ENCODE assay signal across 26 cellular contexts in the genomic region with DNA sequence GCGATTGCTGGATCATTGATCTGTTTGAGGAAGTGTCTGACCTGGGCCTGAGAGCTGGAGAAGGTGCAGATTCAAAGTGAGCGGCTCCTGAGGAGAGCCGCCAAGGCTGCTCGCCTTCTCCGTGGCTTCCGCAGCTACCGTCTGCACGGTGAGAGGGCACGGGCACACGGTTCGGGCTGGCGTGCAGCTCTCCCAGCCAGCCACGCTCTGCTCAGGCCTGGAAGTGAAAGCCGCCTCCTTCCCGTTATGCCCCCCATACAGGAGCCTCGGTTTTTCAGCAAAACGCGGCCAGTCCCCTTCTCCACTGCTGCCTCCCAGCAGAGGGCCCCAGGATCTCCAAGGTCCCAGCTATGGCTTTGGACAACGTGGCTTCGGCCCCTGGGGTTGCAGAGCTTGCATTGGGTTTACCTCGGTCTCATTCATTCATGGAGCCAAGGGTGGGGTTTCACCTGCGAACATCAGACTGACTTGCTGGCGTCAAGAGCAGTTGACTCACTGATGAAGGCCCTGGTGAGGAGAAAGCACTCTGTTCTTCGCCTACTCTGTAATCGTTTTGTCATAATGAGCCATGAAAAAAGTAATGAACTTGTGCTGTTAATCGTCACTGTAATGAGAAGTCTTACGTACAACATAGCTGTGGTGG. TPM values are rescaled to one million over a fixed set of nuclear protein-coding genes. Genes with fewer than 3 reads are reported as not detected.
DNase-seq lines count a peak whose midpoint lies in the region; ATAC-seq, FAIRE-seq and TF ChIP-seq lines count a peak whose summit lies in the region.
"Had no signal": no experiment of that assay in that cellular context is flagged by ENCODE, and none has a peak within 500 bp of the region (broad histone marks: within the 10 kb centered on the region; RNA-seq: fewer than 3 reads in every experiment).

No MANE protein-coding gene starts in this region.

- H3K4me3 Mint-ChIP-seq in activated T-cell treated with anti-CD3 and anti-CD28 coated beads, Interleukin-2, amount 50 U/mL, for 24 hours: no peak overlapping the region
- H3K4me3 Mint-ChIP-seq: CD4-positive, alpha-beta memory T cell had no signal

- no peak for DNase-seq in GM12878 (ENCODE audit: low read depth, low spot score)
- peak; percentile 46 for DNase-seq in kidney
- DNase-seq in upper lobe of right lung: peak; percentile 61
- no peak for DNase-seq in pons (ENCODE audit: low spot score)
- DNase-seq in OCI-LY7 (ENCODE audit: low spot score): no peak
- DNase-seq in activated T-cell treated with anti-CD3 and anti-CD28 coated beads, Interleukin-2, amount 50 U/mL, for 24 hours: no peak
- DNase-seq: C1 segment of cervical spinal cord; CD4-positive, alpha-beta memory T cell; DMS 273 treated with DMSO at 0.1 percent for 48 hours; DND-41; IMR-90; MM.1S; NCI-H2029; NCI-H446; NCI-H524 treated with DMSO at 0.1 percent for 48 hours; NCI-H774; NK-92 treated with Interleukin-12 subunit alpha and Interleukin-12 subunit beta, amount 100 ng/mL, for 24 hours; PC-9; RPMI8226; SHP77 had no signal

- POLR2A ChIA-PET in GM12878 (lab: Charles Lee): no interaction called here
- POLR2A ChIA-PET in OCI-LY7 (lab: Charles Lee): interaction anchor here (0.6 kb wide), 1 partner anchor 265 kb away, joined by 3 read pairs; no protein-coding TSS in a partner anchor

- H3K27me3 Mint-ChIP-seq in activated T-cell treated with anti-CD3 and anti-CD28 coated beads, Interleukin-2, amount 50 U/mL, for 24 hours: no peaks in the 10 kb centered on the region
- H3K27me3 Mint-ChIP-seq: CD4-positive, alpha-beta memory T cell had no signal

- H3K9me3 ChIP-seq in GM12878 (replicated peaks; ENCODE audit: control insufficient read depth, insufficient read depth, low read length): no peaks in the 10 kb centered on the region
- no peaks in the 10 kb centered on the region for H3K9me3 ChIP-seq in kidney (ENCODE audit: control insufficient read depth in 1 of 2, low read length in 2 of 2)
- H3K9me3 ChIP-seq in upper lobe of right lung: no peaks in the 10 kb centered on the region
- no peaks in the 10 kb centered on the region for H3K9me3 ChIP-seq in OCI-LY7 (ENCODE audit: low read length)
- H3K9me3 ChIP-seq: A549 had no signal

- no TSS peak for BruUV-seq in GM12878 (replicated peaks; lab: Mats Ljungman, UMichigan)
- no TSS peak for BruUV-seq in OCI-LY7 (replicated peaks; lab: Mats Ljungman, UMichigan)

- no peak for FAIRE-seq in GM12878 (lab: Jason Lieb, UNC)
- FAIRE-seq in kidney (lab: Jason Lieb, UNC): no peak
- FAIRE-seq: A549, GM18507, HTR-8/SVneo had no signal

- peaks cover 95% of the 10 kb centered on the region for H3K36me3 Mint-ChIP-seq in activated T-cell treated with anti-CD3 and anti-CD28 coated beads, Interleukin-2, amount 50 U/mL, for 24 hours (ENCODE audit: low read depth)

- no peak overlapping the region for H3K27ac ChIP-seq in GM12878 (ENCODE audit: control insufficient read depth, insufficient read depth)
- H3K27ac ChIP-seq in kidney (ENCODE audit: low read depth in 2 of 2, low read length in 2 of 2): no peak overlapping the region
- H3K27ac ChIP-seq in upper lobe of right lung: no peak overlapping the region
- H3K27ac ChIP-seq in OCI-LY7 (ENCODE audit: low read depth, low read length, poor library complexity, severe bottlenecking): no peak overlapping the region
- H3K27ac ChIP-seq: A549, KMS-11, PC-9 had no signal

- no peaks in the 10 kb centered on the region for H3K9me3 Mint-ChIP-seq in activated T-cell treated with anti-CD3 and anti-CD28 coated beads, Interleukin-2, amount 50 U/mL, for 24 hours
- H3K9me3 Mint-ChIP-seq: CD4-positive, alpha-beta memory T cell had no signal

- in situ Hi-C loops in GM12878 (cut with MboI): loop anchor here (25.0 kb wide), 1 partner anchor 1482 kb away; the partner anchor contains the start of gene ABCG1

- H3K36me3 ChIP-seq in GM12878 (ENCODE audit: control insufficient read depth in 2 of 2, insufficient read depth in 2 of 2, low read length in 1 of 2) (peaks cover 10 to 25% of the 10 kb centered on the region in 2 experiments; a peak in 3 of 4 replicates), kidney (ENCODE audit: control insufficient read depth in 1 of 2, insufficient read depth in 2 of 2, low read length in 2 of 2) (peaks cover 8 to 26% of the 10 kb centered on the region in 2 donors), upper lobe of right lung (peaks cover 42% of the 10 kb centered on the region), OCI-LY7 (ENCODE audit: insufficient read depth, low read length) (peaks cover 71% of the 10 kb centered on the region)

- H3K4me2 ChIP-seq in GM12878 (ENCODE audit: control insufficient read depth, insufficient read depth): no peak overlapping the region
- H3K4me2 ChIP-seq in OCI-LY7 (ENCODE audit: low read length): no peak overlapping the region
- H3K4me2 ChIP-seq: A549, KMS-11, PC-9 had no signal

- H3K79me2 ChIP-seq in GM12878 (ENCODE audit: control insufficient read depth, insufficient read depth, low read length) (no peaks in the 10 kb centered on the region), OCI-LY7 (ENCODE audit: insufficient read depth, low read depth, low read length) (no peaks in the 10 kb centered on the region)

- intact Hi-C loops in GM12878 (cut with micrococcal nuclease; ENCODE audit: unreplicated experiment) (no loop called here), kidney (cut with DNase I) (no loop called here), upper lobe of right lung (cut with DNase I) (no loop called here), OCI-LY7 (cut with micrococcal nuclease; ENCODE audit: unreplicated experiment) (no loop called here)

- H4K20me1 ChIP-seq in GM12878 (ENCODE audit: control insufficient read depth, insufficient read depth) (peaks cover 2% of the 10 kb centered on the region; the same call in 1 of the 2 replicates), OCI-LY7 (ENCODE audit: insufficient read depth, low read length) (no peaks in the 10 kb centered on the region)

- H2AFZ ChIP-seq in GM12878 (ENCODE audit: control insufficient read depth, low read depth, low read length) (no peak overlapping the region), OCI-LY7 (ENCODE audit: low read length) (no peak overlapping the region)
- H2AFZ ChIP-seq: PC-9 had no signal

- no peak for TF ChIP-seq CTCF in GM12878 (IDR thresholded peaks at IDR 0.05 in 2 of 3, conservative IDR thresholded peaks at IDR 0.05 in 1 of 3; ENCODE audit: control insufficient read depth in 2 of 3, extremely low read depth in 1 of 3, insufficient read depth in 1 of 3, low read depth in 3 of 3, low read length in 3 of 3)
- no peak for TF ChIP-seq CTCF in kidney (IDR thresholded peaks at IDR 0.05; ENCODE audit: borderline replicate concordance, extremely low read depth, insufficient read depth)
- no peak for TF ChIP-seq CTCF in upper lobe of right lung (IDR thresholded peaks at IDR 0.05)
- TF ChIP-seq CTCF in OCI-LY7 (conservative IDR thresholded peaks at IDR 0.05; ENCODE audit: low read length): no peak

- CTCF ChIA-PET in GM12878 (lab: Yijun Ruan, JAX): no interaction called here
- CTCF ChIA-PET in OCI-LY7 (lab: Charles Lee; ENCODE audit: unreplicated experiment): no interaction called here

- RAD21 ChIA-PET in GM12878 (lab: Charles Lee; ENCODE audit: unreplicated experiment): no interaction called here

- ATAC-seq in GM12878: no peak
- ATAC-seq in upper lobe of right lung: no peak
- ATAC-seq: A549, HCT116 had no signal

- H3K27me3 ChIP-seq in GM12878 (replicated peaks in 1 of 2; ENCODE audit: control insufficient read depth in 2 of 2, insufficient read depth in 2 of 2, low read length in 1 of 2) (no peaks in the 10 kb centered on the region), upper lobe of right lung (no peaks in the 10 kb centered on the region)

- no peaks in the 10 kb centered on the region for H3K9me2 ChIP-seq in OCI-LY7 (ENCODE audit: insufficient read depth, low read length)

- H3K4me3 ChIP-seq in GM12878: no peak overlapping the region
- H3K4me3 ChIP-seq in kidney (ENCODE audit: low read length in 2 of 2): no peak overlapping the region
- no peak overlapping the region for H3K4me3 ChIP-seq in upper lobe of right lung
- H3K4me3 ChIP-seq in OCI-LY7 (ENCODE audit: low read depth, low read length, poor library complexity, severe bottlenecking): no peak overlapping the region
- H3K4me3 ChIP-seq: A549, PC-9 had no signal

- no peak overlapping the region for H3K27ac Mint-ChIP-seq in activated T-cell treated with anti-CD3 and anti-CD28 coated beads, Interleukin-2, amount 50 U/mL, for 24 hours

- no peak for TF ChIP-seq EP300 in GM12878 (IDR thresholded peaks at IDR 0.05; ENCODE audit: borderline replicate concordance in 1 of 2, control insufficient read depth in 1 of 2, low read depth in 2 of 2, low read length in 2 of 2)

- peaks cover 12% of the 10 kb centered on the region for H3K4me1 Mint-ChIP-seq in activated T-cell treated with anti-CD3 and anti-CD28 coated beads, Interleukin-2, amount 50 U/mL, for 24 hours (ENCODE audit: low read depth)

- 99% methylated on average over 27 of the region's 27 CpGs for WGBS in GM12878 (ENCODE audit: insufficient coverage, insufficient replicate concordance, low lambda C conversion rate, missing lambda C conversion rate)

- TF ChIP-seq POLR2A in GM12878 (IDR thresholded peaks at IDR 0.05; ENCODE audit: low read depth, low read length): peak; percentile 26; the same call in 1 of the 2 replicates

- H3K4me1 ChIP-seq in GM12878 (ENCODE audit: control insufficient read depth, insufficient read depth, low read length): no peaks in the 10 kb centered on the region
- H3K4me1 ChIP-seq in kidney (ENCODE audit: control insufficient read depth in 1 of 2, insufficient read depth in 1 of 2, low read depth in 1 of 2, low read length in 2 of 2): no peaks in the 10 kb centered on the region
- no peaks in the 10 kb centered on the region for H3K4me1 ChIP-seq in upper lobe of right lung
- no peaks in the 10 kb centered on the region for H3K4me1 ChIP-seq in OCI-LY7 (ENCODE audit: insufficient read depth, low read length, poor library complexity, severe bottlenecking)

- H3K9ac ChIP-seq in GM12878 (ENCODE audit: control insufficient read depth, insufficient read depth, low read length) (no peak overlapping the region), kidney (ENCODE audit: low read length in 2 of 2) (no peak overlapping the region)
- H3K9ac ChIP-seq: KMS-11 had no signal

- no peak for TF ChIP-seq RAD21 in GM12878 (IDR thresholded peaks at IDR 0.05; ENCODE audit: insufficient read depth, low read depth, low read length)

- SMC1A ChIA-PET in GM12878 (lab: Charles Lee; ENCODE audit: uncharacterized antibody, unreplicated experiment): no interaction called here

RNA-seq across cellular contexts. Expression of gene PDXK, which starts 24.4 kb away (rescaled TPM):
- polyA plus RNA-seq in PFSK-1 (2012; ENCODE audit: insufficient read length, low read depth): 208 TPM
- total RNA-seq in GM12878 (2013; cell fraction: nucleolus; rRNA removed): 96.3 and 106 TPM in 2 replicates
- total RNA-seq in GM12878 (2014; rRNA removed): 45.0 and 59.7 TPM in 2 replicates
- total RNA-seq in GM12878 (2014; rRNA removed; fragmentation: Illumina TruSeq; extraction: Trizol): 41.3 and 45.8 TPM in 2 replicates
- total RNA-seq in GM12878 (2021): 107 and 111 TPM in 2 replicates
- polyA plus RNA-seq in GM12878 (2011; ENCODE audit: low read depth): 45.1 TPM
- 103 and 141 TPM in 2 replicates for polyA plus RNA-seq in GM12878 (2011; rRNA removed)
- polyA plus RNA-seq in GM12878 (2011; cell fraction: cytosol; rRNA removed): 143 and 158 TPM in 2 replicates
- 133 and 137 TPM in 2 replicates for polyA plus RNA-seq in GM12878 (2011; cell fraction: nucleus; rRNA removed)
- polyA plus RNA-seq in GM12878 (2012): 65.0 and 92.7 TPM in 2 replicates
- polyA plus RNA-seq in GM12878 (2014; fragmentation: Illumina TruSeq; extraction: Trizol): 24.3 and 53.1 TPM in 2 replicates
- 10 to 100 TPM in 1 of 2 experiments, 1 to 10 TPM in 1; 3.7 to 11.4 TPM for polyA plus RNA-seq in GM12878 (2014; fragmentation: Nextera tagmentation; extraction: Ambion mirVana)
- polyA plus RNA-seq in GM12878 (2014; rRNA removed): 66.9 and 83.4 TPM in 2 replicates
- 10 to 100 TPM; 82.1 to 96.8 TPM for polyA plus RNA-seq in GM12878 (2016; fragmentation: Nextera tagmentation; extraction: Ambion mirVana)
- 159 and 187 TPM in 2 replicates for polyA minus RNA-seq in GM12878 (2011; rRNA and poly(A)+ RNA removed)
- polyA minus RNA-seq in GM12878 (2011; cell fraction: cytosol; rRNA and poly(A)+ RNA removed): 38.8 and 43.0 TPM in 2 replicates
- polyA minus RNA-seq in GM12878 (2011; cell fraction: nucleus; rRNA and poly(A)+ RNA removed): 19.3 and 36.7 TPM in 2 replicates
- total RNA-seq in kidney: 210 TPM
- polyA plus RNA-seq in kidney (ENCODE audit: insufficient read depth, low read depth, low replicate concordance): 122 TPM
- 280 TPM for total RNA-seq in upper lobe of right lung
- 32.8 and 37.5 TPM in 2 replicates for total RNA-seq in OCI-LY7 (2014; rRNA removed; shearing (Covaris generic))
- total RNA-seq in OCI-LY7 (2022): 67.0 and 80.2 TPM in 2 replicates

RNA-seq across cellular contexts. Expression of gene RRP1B, which starts 35.2 kb away (rescaled TPM):
- polyA plus RNA-seq in PFSK-1 (2012; ENCODE audit: insufficient read length, low read depth): 41.6 TPM
- 21.9 and 26.3 TPM in 2 replicates for total RNA-seq in GM12878 (2013; cell fraction: nucleolus; rRNA removed)
- total RNA-seq in GM12878 (2014; rRNA removed): 38.1 and 41.9 TPM in 2 replicates
- total RNA-seq in GM12878 (2014; rRNA removed; fragmentation: Illumina TruSeq; extraction: Trizol): 32.5 and 36.3 TPM in 2 replicates
- 52.8 and 57.4 TPM in 2 replicates for total RNA-seq in GM12878 (2021)
- polyA plus RNA-seq in GM12878 (2011; ENCODE audit: low read depth): 9.6 TPM
- polyA plus RNA-seq in GM12878 (2011; rRNA removed): 15.7 and 19.3 TPM in 2 replicates
- 14.4 and 15.0 TPM in 2 replicates for polyA plus RNA-seq in GM12878 (2011; cell fraction: cytosol; rRNA removed)
- 18.0 and 25.0 TPM in 2 replicates for polyA plus RNA-seq in GM12878 (2011; cell fraction: nucleus; rRNA removed)
- 17.1 and 18.2 TPM in 2 replicates for polyA plus RNA-seq in GM12878 (2012)
- polyA plus RNA-seq in GM12878 (2014; fragmentation: Illumina TruSeq; extraction: Trizol): 35.7 and 39.9 TPM in 2 replicates
- 1 to 10 TPM; 8.1 to 9.7 TPM for polyA plus RNA-seq in GM12878 (2014; fragmentation: Nextera tagmentation; extraction: Ambion mirVana)
- 33.7 and 35.0 TPM in 2 replicates for polyA plus RNA-seq in GM12878 (2014; rRNA removed)
- 10 to 100 TPM; 45.0 to 47.0 TPM for polyA plus RNA-seq in GM12878 (2016; fragmentation: Nextera tagmentation; extraction: Ambion mirVana)
- 18.6 and 20.1 TPM in 2 replicates for polyA minus RNA-seq in GM12878 (2011; rRNA and poly(A)+ RNA removed)
- 10.2 and 14.6 TPM in 2 replicates for polyA minus RNA-seq in GM12878 (2011; cell fraction: cytosol; rRNA and poly(A)+ RNA removed)
- 5.7 and 11.2 TPM in 2 replicates for polyA minus RNA-seq in GM12878 (2011; cell fraction: nucleus; rRNA and poly(A)+ RNA removed)
- total RNA-seq in kidney: 17.8 TPM
- 5.0 TPM for polyA plus RNA-seq in kidney (ENCODE audit: insufficient read depth, low read depth, low replicate concordance)
- total RNA-seq in upper lobe of right lung: 18.4 TPM
- total RNA-seq in OCI-LY7 (2014; rRNA removed; shearing (Covaris generic)): 53.4 and 58.6 TPM in 2 replicates
- 67.6 and 74.5 TPM in 2 replicates for total RNA-seq in OCI-LY7 (2022)

RNA-seq across cellular contexts. Expression of gene HSF2BP, which starts 35.3 kb away (rescaled TPM):
- polyA plus RNA-seq in PFSK-1 (2012; ENCODE audit: insufficient read length, low read depth): 0.58 TPM
- 2.1 and 2.7 TPM in 2 replicates for total RNA-seq in GM12878 (2013; cell fraction: nucleolus; rRNA removed)
- total RNA-seq in GM12878 (2014; rRNA removed): 0.33 and 0.45 TPM in 2 replicates
- total RNA-seq in GM12878 (2014; rRNA removed; fragmentation: Illumina TruSeq; extraction: Trizol): 0.32 and 0.45 TPM in 2 replicates
- 0.38 and 0.48 TPM in 2 replicates for total RNA-seq in GM12878 (2021)
- 0.17 TPM for polyA plus RNA-seq in GM12878 (2011; ENCODE audit: low read depth)
- polyA plus RNA-seq in GM12878 (2011; rRNA removed): 0.20 and 0.26 TPM in 2 replicates
- polyA plus RNA-seq in GM12878 (2011; cell fraction: cytosol; rRNA removed): 0.15 and 0.21 TPM in 2 replicates
- 0.06 and 0.10 TPM in 2 replicates for polyA plus RNA-seq in GM12878 (2011; cell fraction: nucleus; rRNA removed)
- polyA plus RNA-seq in GM12878 (2012): 0.25 and 0.49 TPM in 2 replicates
- polyA plus RNA-seq in GM12878 (2014; fragmentation: Illumina TruSeq; extraction: Trizol): 0.21 TPM in 1 of 2 replicates, not detected in the other
- polyA plus RNA-seq in GM12878 (2014; fragmentation: Nextera tagmentation; extraction: Ambion mirVana): under 1 TPM; 0.07 to 0.19 TPM
- 0.53 and 0.81 TPM in 2 replicates for polyA plus RNA-seq in GM12878 (2014; rRNA removed)
- under 1 TPM; 0.32 to 0.53 TPM for polyA plus RNA-seq in GM12878 (2016; fragmentation: Nextera tagmentation; extraction: Ambion mirVana)
- polyA minus RNA-seq in GM12878 (2011; rRNA and poly(A)+ RNA removed): 0.10 TPM in 1 of 2 replicates, not detected in the other
- polyA minus RNA-seq in GM12878 (2011; cell fraction: cytosol; rRNA and poly(A)+ RNA removed): not detected in 2 replicates
- polyA minus RNA-seq in GM12878 (2011; cell fraction: nucleus; rRNA and poly(A)+ RNA removed): 0.38 TPM in 1 of 2 replicates, not detected in the other
- 0.60 TPM for total RNA-seq in kidney
- polyA plus RNA-seq in kidney (ENCODE audit: insufficient read depth, low read depth, low replicate concordance): 0.19 TPM
- 0.41 TPM for total RNA-seq in upper lobe of right lung
- total RNA-seq in OCI-LY7 (2014; rRNA removed; shearing (Covaris generic)): 3.5 and 6.8 TPM in 2 replicates
- total RNA-seq in OCI-LY7 (2022): 5.0 and 5.1 TPM in 2 replicates

Comparison
In these comparisons a context has a peak if more than half of its experiments do, and no peak if none do; other contexts are left out.
1. DNase-seq: peak in kidney (single experiment) and upper lobe of right lung (single experiment); none in GM12878 (single experiment), pons (single experiment), OCI-LY7 (single experiment) and activated T-cell treated with anti-CD3 and anti-CD28 coated beads, Interleukin-2, amount 50 U/mL, for 24 hours (single experiment).